Comparison of ENCODE assay signal across 14 cellular contexts in genomic region chr14:84482256-84483071, GRCh38.
DNase-seq lines count a peak whose midpoint lies in the region; ATAC-seq lines count a peak whose summit lies in the region.
"Had no signal": no experiment of that assay in that cellular context is flagged by ENCODE, and none has a peak within 500 bp of the region (broad histone marks: within the 10 kb centered on the region; RNA-seq: fewer than 3 reads in every experiment).

No MANE protein-coding gene starts in this region.

- no peak overlapping the region for H3K4me2 ChIP-seq in mesenchymal stem cell (ENCODE audit: low read length, poor library complexity, severe bottlenecking)

- no peaks in the 10 kb centered on the region for H3K27me3 Mint-ChIP-seq in activated T-cell treated with anti-CD3 and anti-CD28 coated beads, Interleukin-2, amount 50 U/mL, for 4 hours (ENCODE audit: low read depth)
- H3K27me3 Mint-ChIP-seq: activated CD4-positive, alpha-beta T cell treated with anti-CD3 and anti-CD28 coated beads for 36 hours; T-helper 17 cell had no signal

- DNase-seq in AG08396 (ENCODE audit: low spot score) (peak; percentile 17), dedifferentiated amniotic fluid mesenchymal stem cell (ENCODE audit: extremely low spot score) (peak; percentile 73), mesenchymal stem cell (peak; percentile 33)
- DNase-seq in activated T-cell treated with anti-CD3 and anti-CD28 coated beads, Interleukin-2, amount 50 U/mL, for 4 hours = no peak
- DNase-seq: activated CD4-positive, alpha-beta T cell treated with anti-CD3 and anti-CD28 coated beads for 36 hours; DND-41; T-helper 17 cell had no signal

- H3K27ac ChIP-seq in HUES6 (ENCODE audit: low read depth, low read length) = peak overlapping the region; percentile 56; the same call in 1 of the 2 replicates
- peak overlapping the region; percentile 60 for H3K27ac ChIP-seq in mesenchymal stem cell (ENCODE audit: low read length, poor library complexity, severe bottlenecking)
- H3K27ac ChIP-seq: epithelial cell of prostate, parathyroid adenoma had no signal

- H2BK15ac ChIP-seq in mesenchymal stem cell (ENCODE audit: low read depth, poor library complexity, severe bottlenecking) = no peak overlapping the region

- no peak overlapping the region for H2BK5ac ChIP-seq in mesenchymal stem cell (ENCODE audit: low read depth, low read length, poor library complexity, severe bottlenecking)

- 90% methylated on average over 2 of the region's 5 CpGs for whole genome bisulfite sequencing in mesenchymal stem cell

- no peak for ATAC-seq in HG02973 (IDR thresholded peaks at IDR 0.05; ENCODE audit: unreplicated experiment)
- ATAC-seq in GM18498 (IDR thresholded peaks at IDR 0.05; ENCODE audit: unreplicated experiment) = no peak
- ATAC-seq in GM21825 (IDR thresholded peaks at IDR 0.05; ENCODE audit: unreplicated experiment) = no peak
- ATAC-seq in activated T-cell treated with anti-CD3 and anti-CD28 coated beads, Interleukin-2, amount 50 U/mL, for 4 hours = no peak
- ATAC-seq: activated CD4-positive, alpha-beta T cell treated with anti-CD3 and anti-CD28 coated beads for 36 hours; T-helper 17 cell had no signal

- no peak overlapping the region for H4K8ac ChIP-seq in mesenchymal stem cell (ENCODE audit: low read length)

- H3K36me3 ChIP-seq in HUES6 (ENCODE audit: control insufficient read depth, insufficient read depth, low read length) = no peaks in the 10 kb centered on the region
- no peaks in the 10 kb centered on the region for H3K36me3 ChIP-seq in mesenchymal stem cell (ENCODE audit: control insufficient read depth in 1 of 2, insufficient read depth in 2 of 2, low read depth in 1 of 2, low read length in 2 of 2)

- H3K36me3 Mint-ChIP-seq in activated T-cell treated with anti-CD3 and anti-CD28 coated beads, Interleukin-2, amount 50 U/mL, for 4 hours (ENCODE audit: insufficient read depth) = no peaks in the 10 kb centered on the region

- H3K4ac ChIP-seq in mesenchymal stem cell (ENCODE audit: low read depth in 1 of 2, low read length in 2 of 2) = no peak overlapping the region

- H2AFZ ChIP-seq in mesenchymal stem cell (ENCODE audit: low read depth, low read length) = no peak overlapping the region
- H2AFZ ChIP-seq: parathyroid adenoma had no signal

- no peak overlapping the region for H2AK5ac ChIP-seq in mesenchymal stem cell (ENCODE audit: low read length, severe bottlenecking)

- no peaks in the 10 kb centered on the region for H3K27me3 ChIP-seq in HUES6 (ENCODE audit: control insufficient read depth, insufficient read depth, low read length)
- no peaks in the 10 kb centered on the region for H3K27me3 ChIP-seq in mesenchymal stem cell (ENCODE audit: control insufficient read depth in 1 of 2, insufficient read depth in 1 of 2, low read length in 2 of 2)

- H3K4me3 ChIP-seq in HUES6 (ENCODE audit: low read depth, low read length) = no peak overlapping the region
- no peak overlapping the region for H3K4me3 ChIP-seq in mesenchymal stem cell (ENCODE audit: insufficient read depth in 1 of 2, low read depth in 1 of 2, low read length in 2 of 2)

- H3K4me3 Mint-ChIP-seq in activated T-cell treated with anti-CD3 and anti-CD28 coated beads, Interleukin-2, amount 50 U/mL, for 4 hours = no peak overlapping the region
- H3K4me3 Mint-ChIP-seq: activated CD4-positive, alpha-beta T cell treated with anti-CD3 and anti-CD28 coated beads for 36 hours; activated T-helper 1 cell treated with anti-CD3 and anti-CD28 coated beads, Interleukin-12 subunit alpha, Interleukin-12 subunit beta, Interleukin-2, Interleukin-4 antibody, amounts not matched to agents 30 ng/mL and 10 ng/mL and 1 ng/mL, durations not matched to agents 14 hours and 24 hours and 36 hours; T-helper 17 cell had no signal

- H4K91ac ChIP-seq in mesenchymal stem cell (ENCODE audit: low read length) = no peak overlapping the region

- no peak overlapping the region for H3K14ac ChIP-seq in mesenchymal stem cell (ENCODE audit: low read length in 2 of 2)

- H3K9ac ChIP-seq in HUES6 (ENCODE audit: low read length) (no peak overlapping the region), mesenchymal stem cell (ENCODE audit: low read length) (no peak overlapping the region)
- H3K9ac ChIP-seq: parathyroid adenoma had no signal

- peaks cover 8% of the 10 kb centered on the region for H3K9me3 Mint-ChIP-seq in activated T-cell treated with anti-CD3 and anti-CD28 coated beads, Interleukin-2, amount 50 U/mL, for 4 hours

- no peak overlapping the region for H2BK120ac ChIP-seq in mesenchymal stem cell (ENCODE audit: low read depth, low read length)

- no peaks in the 10 kb centered on the region for H3K79me1 ChIP-seq in mesenchymal stem cell (replicated peaks; ENCODE audit: low read length, poor library complexity, severe bottlenecking)

- H3K4me1 ChIP-seq in HUES6 (ENCODE audit: control insufficient read depth, insufficient read depth, low read length) (peaks cover 18% of the 10 kb centered on the region), mesenchymal stem cell (ENCODE audit: control insufficient read depth, insufficient read depth, low read depth, low read length) (peaks cover 1% of the 10 kb centered on the region)
- H3K4me1 ChIP-seq: parathyroid adenoma had no signal

- H3K18ac ChIP-seq in mesenchymal stem cell (ENCODE audit: low read depth in 1 of 2, low read length in 2 of 2) = no peak overlapping the region

- H3K23ac ChIP-seq in mesenchymal stem cell (ENCODE audit: low read length in 2 of 2) = no peak overlapping the region

- H2BK12ac ChIP-seq in mesenchymal stem cell (ENCODE audit: low read length in 2 of 2) = no peak overlapping the region

- H3K9me3 ChIP-seq in HUES6 (ENCODE audit: control insufficient read depth, insufficient read depth, low read depth, low read length) (no peaks in the 10 kb centered on the region), mesenchymal stem cell (ENCODE audit: control insufficient read depth, low read length) (no peaks in the 10 kb centered on the region)

- no peaks in the 10 kb centered on the region for H3K4me1 Mint-ChIP-seq in activated T-cell treated with anti-CD3 and anti-CD28 coated beads, Interleukin-2, amount 50 U/mL, for 4 hours (ENCODE audit: low read depth)
- H3K4me1 Mint-ChIP-seq: activated CD4-positive, alpha-beta T cell treated with anti-CD3 and anti-CD28 coated beads for 36 hours; T-helper 17 cell had no signal
